2 cellular contexts compared by ENCODE assay signal in genomic region chr20:62371588-62372041, GRCh38.
TF ChIP-seq lines count a peak whose summit lies in the region.

No MANE protein-coding gene starts in this region.

TF ChIP-seq in A549, 52 proteins besides CTCF, POLR2A, EP300 and RAD21:
- TF ChIP-seq ZC3H11A (IDR thresholded peaks at IDR 0.05) (no peak), ATOH8 (CRISPR knock-in tag; IDR thresholded peaks at IDR 0.05; ENCODE audit: low read depth) (no peak), EHMT2 (IDR thresholded peaks at IDR 0.05; ENCODE audit: low read depth) (no peak), MAZ (IDR thresholded peaks at IDR 0.05; ENCODE audit: borderline replicate concordance, low read depth, low read length) (no peak), FOSB (CRISPR knock-in tag; IDR thresholded peaks at IDR 0.05) (no peak), NFE2L2 (conservative IDR thresholded peaks at IDR 0.05; ENCODE audit: low read length) (no peak), RFX5 (IDR thresholded peaks at IDR 0.05) (no peak)
- TF ChIP-seq, protein P1, sequence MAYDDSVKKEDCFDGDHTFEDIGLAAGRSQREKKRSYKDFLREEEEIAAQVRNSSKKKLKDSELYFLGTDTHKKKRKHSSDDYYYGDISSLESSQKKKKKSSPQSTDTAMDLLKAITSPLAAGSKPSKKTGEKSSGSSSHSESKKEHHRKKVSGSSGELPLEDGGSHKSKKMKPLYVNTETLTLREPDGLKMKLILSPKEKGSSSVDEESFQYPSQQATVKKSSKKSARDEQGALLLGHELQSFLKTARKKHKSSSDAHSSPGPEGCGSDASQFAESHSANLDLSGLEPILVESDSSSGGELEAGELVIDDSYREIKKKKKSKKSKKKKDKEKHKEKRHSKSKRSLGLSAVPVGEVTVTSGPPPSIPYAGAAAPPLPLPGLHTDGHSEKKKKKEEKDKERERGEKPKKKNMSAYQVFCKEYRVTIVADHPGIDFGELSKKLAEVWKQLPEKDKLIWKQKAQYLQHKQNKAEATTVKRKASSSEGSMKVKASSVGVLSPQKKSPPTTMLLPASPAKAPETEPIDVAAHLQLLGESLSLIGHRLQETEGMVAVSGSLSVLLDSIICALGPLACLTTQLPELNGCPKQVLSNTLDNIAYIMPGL (CRISPR knock-in tag; IDR thresholded peaks at IDR 0.05; ENCODE audit: borderline replicate concordance): no peak

TF ChIP-seq in K562, 482 proteins besides CTCF, POLR2A, EP300 and RAD21:
- TF ChIP-seq POLR2G (IDR thresholded peaks at IDR 0.05; ENCODE audit: low read depth, low read length) (peak; percentile 5; the same call in 1 of the 2 replicates), DEAF1 (CRISPR knock-in tag; IDR thresholded peaks at IDR 0.05) (no peak)
